Comparison of ENCODE assay signal across 8 cellular contexts in the genomic region with DNA sequence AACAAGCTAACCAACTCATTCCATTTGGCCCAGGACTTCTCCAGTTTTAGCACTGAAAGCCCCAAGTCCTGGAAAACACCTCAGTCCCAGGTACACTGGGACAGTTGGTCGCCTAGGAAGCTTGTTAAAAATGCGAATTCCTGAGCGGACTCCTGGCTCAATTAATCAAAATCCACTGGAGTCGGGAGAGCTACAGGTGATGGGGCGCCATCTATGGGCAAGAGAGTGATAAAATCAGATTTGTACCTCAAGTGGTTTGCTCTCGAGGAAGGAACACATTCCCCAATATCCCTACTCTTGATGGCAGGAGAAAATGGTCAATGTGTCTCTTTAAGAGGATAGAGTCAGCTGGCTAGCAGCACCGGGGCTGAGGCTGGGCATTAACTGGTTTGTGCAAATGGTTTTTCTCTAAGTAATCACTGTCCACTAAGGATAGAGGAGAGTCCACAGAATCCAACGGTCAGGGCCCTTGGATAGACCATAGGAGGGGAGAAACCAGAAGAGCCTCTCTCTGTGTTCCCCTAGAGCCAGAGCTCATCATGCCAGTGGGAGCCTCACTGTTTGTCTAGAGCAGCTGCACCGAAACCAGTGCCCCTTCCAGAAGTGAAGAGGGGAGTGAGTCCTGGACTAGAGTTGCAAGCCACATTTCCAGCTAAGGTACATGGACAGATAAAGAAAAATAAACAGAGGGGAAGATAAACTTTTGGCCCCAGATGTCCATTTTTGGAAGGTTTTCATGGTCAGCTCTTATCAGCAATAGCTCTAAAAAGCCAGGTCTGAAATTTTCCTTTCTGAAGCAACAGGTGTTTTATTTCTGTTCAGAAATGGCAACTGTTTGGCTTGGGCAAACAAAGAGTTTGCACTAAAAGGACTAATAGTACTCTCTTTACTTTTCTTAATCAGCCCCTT.
DNase-seq lines count a peak whose midpoint lies in the region; ATAC-seq and TF ChIP-seq lines count a peak whose summit lies in the region.

No MANE protein-coding gene starts in this region.

- ATAC-seq in mucosa of descending colon (peak; percentile 73), GM21576 (IDR thresholded peaks at IDR 0.05; ENCODE audit: unreplicated experiment) (no peak)

- TF ChIP-seq CTCF in AG09309 (IDR thresholded peaks at IDR 0.05; ENCODE audit: control insufficient read depth, insufficient read depth, low read depth, low read length, missing control alignments) (peak; percentile 74), mucosa of descending colon (IDR thresholded peaks at IDR 0.05) (peak; percentile 57)

- peaks cover 12% of the 10 kb centered on the region for H3K4me1 ChIP-seq in mucosa of descending colon (ENCODE audit: low read depth)
- H3K4me1 ChIP-seq in stomach smooth muscle (ENCODE audit: control insufficient read depth, insufficient read depth, low read length): peaks cover 13% of the 10 kb centered on the region

- intact Hi-C loops in activated CD4-positive, alpha-beta T cell treated with anti-CD3 and anti-CD28 coated beads, Interleukin-2, amount 10 ng/mL, durations not matched to agents 24 days and 14 days (cut with micrococcal nuclease): loop anchor here (1.0 to 5.0 kb wide), 2 partner anchors 147 to 219 kb away; partner anchors contain the start of gene TENT5C
- intact Hi-C loops in mucosa of descending colon (cut with DNase I, micrococcal nuclease): loop anchor here (5.0 to 10.0 kb wide), 3 partner anchors 150 to 222 kb away; partner anchors contain the start of gene TENT5C (in 2 of the 2)

- no peak overlapping the region; the same call in 1 of the 2 replicates for H3K4me3 ChIP-seq in AG09309 (ENCODE audit: control insufficient read depth, low read depth, low read length)
- no peak overlapping the region for H3K4me3 ChIP-seq in mucosa of descending colon
- peak overlapping the region; percentile 5 to 67 for H3K4me3 ChIP-seq in stomach smooth muscle (ENCODE audit: low read length in 2 of 2)

- H3K27ac Mint-ChIP-seq in activated CD4-positive, alpha-beta T cell treated with anti-CD3 and anti-CD28 coated beads, Interleukin-2, amount 10 ng/mL, durations not matched to agents 24 days and 14 days: no peak overlapping the region

- H3K9me3 ChIP-seq in mucosa of descending colon: no peaks in the 10 kb centered on the region
- no peaks in the 10 kb centered on the region for H3K9me3 ChIP-seq in stomach smooth muscle (ENCODE audit: control insufficient read depth in 2 of 2, low read length in 2 of 2)

- peaks cover 12% of the 10 kb centered on the region for H3K4me1 Mint-ChIP-seq in activated CD4-positive, alpha-beta T cell treated with anti-CD3 and anti-CD28 coated beads, Interleukin-2, amount 10 ng/mL, durations not matched to agents 24 days and 14 days

- no peaks in the 10 kb centered on the region for H3K9me3 Mint-ChIP-seq in activated CD4-positive, alpha-beta T cell treated with anti-CD3 and anti-CD28 coated beads, Interleukin-2, amount 10 ng/mL, durations not matched to agents 24 days and 14 days

- H3K27ac ChIP-seq in stomach smooth muscle (ENCODE audit: low read length): no peak overlapping the region

- DNase-seq in AG09309 (ENCODE audit: low read depth) (peak; percentile 20), GM19240 (ENCODE audit: insufficient read length, low spot score) (peak; percentile 33), NCI-H446 (lab: John Stamatoyannopoulos, UW) (peak; percentile 64 to 85), epidermal melanocyte (ENCODE audit: insufficient read length, low spot score) (peak; percentile 59), mucosa of descending colon (peak in 2 of 3 donors; percentile 62 to 83)
- peak; percentile 84 for DNase-seq in activated CD4-positive, alpha-beta T cell treated with anti-CD3 and anti-CD28 coated beads, Interleukin-2, amount 10 ng/mL, durations not matched to agents 24 days and 14 days

- no peaks in the 10 kb centered on the region for H3K27me3 ChIP-seq in stomach smooth muscle (ENCODE audit: control insufficient read depth in 1 of 2, insufficient read depth in 2 of 2, low read length in 2 of 2)

- H3K27me3 Mint-ChIP-seq in activated CD4-positive, alpha-beta T cell treated with anti-CD3 and anti-CD28 coated beads, Interleukin-2, amount 10 ng/mL, durations not matched to agents 24 days and 14 days: peaks cover 61% of the 10 kb centered on the region

- no peaks in the 10 kb centered on the region for H3K36me3 Mint-ChIP-seq in activated CD4-positive, alpha-beta T cell treated with anti-CD3 and anti-CD28 coated beads, Interleukin-2, amount 10 ng/mL, durations not matched to agents 24 days and 14 days (ENCODE audit: low read depth)

- H3K4me3 Mint-ChIP-seq in activated CD4-positive, alpha-beta T cell treated with anti-CD3 and anti-CD28 coated beads, Interleukin-2, amount 10 ng/mL, durations not matched to agents 24 days and 14 days: no peak overlapping the region

- H3K9ac ChIP-seq in stomach smooth muscle (ENCODE audit: low read length in 2 of 2): peak overlapping the region in 1 of 2 donors; percentile 30

- H3K36me3 ChIP-seq in mucosa of descending colon (ENCODE audit: low read depth) (no peaks in the 10 kb centered on the region), stomach smooth muscle (ENCODE audit: control insufficient read depth in 2 of 2, insufficient read depth in 2 of 2, low read length in 2 of 2) (no peaks in the 10 kb centered on the region)

Comparison
In these comparisons a context has a peak if more than half of its experiments do, and no peak if none do; other contexts are left out.
1. DNase-seq: peak in every context shown above with its lines; median percentile 84 in activated CD4-positive, alpha-beta T cell treated with anti-CD3 and anti-CD28 coated beads, Interleukin-2, amount 10 ng/mL, durations not matched to agents 24 days and 14 days; 74 in NCI-H446; 72 in mucosa of descending colon; 59 in epidermal melanocyte; 33 in GM19240; 20 in AG09309.
2. H3K4me3 ChIP-seq: peak in stomach smooth muscle (2 of 2); none in AG09309 (single experiment) and mucosa of descending colon (single experiment).